ENCODE assay signal across 8 cellular contexts in the genomic region with DNA sequence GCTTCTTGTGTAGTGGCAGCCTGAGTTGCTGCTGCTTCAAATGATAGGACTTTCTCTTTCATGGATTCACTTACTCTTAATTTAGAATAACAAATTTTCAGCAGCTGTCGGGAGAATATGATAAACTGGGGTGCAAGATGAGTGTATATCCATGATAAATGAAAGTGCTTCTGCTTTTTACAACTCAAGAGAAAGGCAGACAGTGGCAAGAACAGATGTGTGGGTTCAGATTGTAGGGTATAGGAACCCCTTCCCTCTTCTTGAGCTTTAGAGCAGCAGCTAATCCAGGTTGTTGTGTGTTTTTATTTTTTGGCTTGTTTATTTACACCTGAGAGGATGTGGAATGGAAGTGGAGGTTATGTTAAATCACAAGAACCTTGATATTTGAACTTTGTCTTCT. TPM values are rescaled to one million over a fixed set of nuclear protein-coding genes. Genes with fewer than 3 reads are reported as not detected.
DNase-seq lines count a peak whose midpoint lies in the region; ATAC-seq and TF ChIP-seq lines count a peak whose summit lies in the region.

No MANE protein-coding gene starts in this region.

- CTCF ChIA-PET in naive thymus-derived CD4-positive, alpha-beta T cell (lab: Charles Lee) = no interaction called here

- DNase-seq in MM.1S (no peak), colonic mucosa (no peak), GM03348 (ENCODE audit: low spot score) (no peak), posterior vena cava (ENCODE audit: low spot score) (no peak), substantia nigra (lab: John Stamatoyannopoulos, UW) (no peak)
- DNase-seq in naive thymus-derived CD4-positive, alpha-beta T cell = no peak

- H3K27me3 Mint-ChIP-seq in naive thymus-derived CD4-positive, alpha-beta T cell = no peaks in the 10 kb centered on the region

- H3K27me3 ChIP-seq in BLaER1 (peaks cover 43% of the 10 kb centered on the region), MM.1S (replicated peaks; ENCODE audit: insufficient read depth, low read length) (no peaks in the 10 kb centered on the region), colonic mucosa (no peaks in the 10 kb centered on the region)
- no peaks in the 10 kb centered on the region for H3K27me3 ChIP-seq in naive thymus-derived CD4-positive, alpha-beta T cell (ENCODE audit: control insufficient read depth in 2 of 2, insufficient read depth in 2 of 2, low read length in 2 of 2)

- no peak for ATAC-seq in naive thymus-derived CD4-positive, alpha-beta T cell
- ATAC-seq in HG02610 (IDR thresholded peaks at IDR 0.05; ENCODE audit: unreplicated experiment) = no peak

- no peak overlapping the region for H2AFZ ChIP-seq in MM.1S (ENCODE audit: low read length)

- peak overlapping the region; percentile 92 to 99 (median 96) for H3K27ac Mint-ChIP-seq in naive thymus-derived CD4-positive, alpha-beta T cell

- no peaks in the 10 kb centered on the region for H3K9me2 ChIP-seq in MM.1S (replicated peaks; ENCODE audit: insufficient read depth, low read length)

- H3K79me2 ChIP-seq in MM.1S (ENCODE audit: low read length) = peaks cover 15% of the 10 kb centered on the region

- peak overlapping the region; percentile 89 to 99 (median 96) for H3K4me3 Mint-ChIP-seq in naive thymus-derived CD4-positive, alpha-beta T cell

- H3K9ac ChIP-seq in BLaER1 (peak overlapping the region; percentile 78), MM.1S (ENCODE audit: low read length) (no peak overlapping the region; the same call in 1 of the 2 replicates), colonic mucosa (ENCODE audit: low read depth in 2 of 2, low read length in 2 of 2) (peak overlapping the region in 1 of 2 donors; percentile 65)

- peaks cover 18 to 74% (median 59%) of the 10 kb centered on the region in 7 donors for H3K4me1 Mint-ChIP-seq in naive thymus-derived CD4-positive, alpha-beta T cell

- H3K4me2 ChIP-seq in BLaER1 (peak overlapping the region; percentile 72), MM.1S (ENCODE audit: low read depth, low read length) (peak overlapping the region; percentile 42)

- H3K9me3 Mint-ChIP-seq in naive thymus-derived CD4-positive, alpha-beta T cell = peaks cover 0 to 3% (median 0%) of the 10 kb centered on the region in 11 donors

- peaks cover 0 to 21% (median 7%) of the 10 kb centered on the region in 5 donors for H3K36me3 Mint-ChIP-seq in naive thymus-derived CD4-positive, alpha-beta T cell

- peaks cover 5% of the 10 kb centered on the region; the same call in 1 of the 2 replicates for H3K9me3 ChIP-seq in BLaER1
- no peaks in the 10 kb centered on the region for H3K9me3 ChIP-seq in MM.1S (replicated peaks; ENCODE audit: insufficient read depth, low read length)
- H3K9me3 ChIP-seq in colonic mucosa = no peaks in the 10 kb centered on the region
- H3K9me3 ChIP-seq in naive thymus-derived CD4-positive, alpha-beta T cell (ENCODE audit: control insufficient read depth in 2 of 3, low read length in 3 of 3) = no peaks in the 10 kb centered on the region

- POLR2A ChIA-PET in naive thymus-derived CD4-positive, alpha-beta T cell (lab: Charles Lee) = interaction anchor here (0.5 to 2.6 kb wide), 3 partner anchors 164 to 394 kb away, joined by 3 to 13 read pairs (median 4); partner anchors contain the start of gene BRWD3

- H3K27ac ChIP-seq in BLaER1 (peak overlapping the region; percentile 74), MM.1S (ENCODE audit: low read length) (no peak overlapping the region), colonic mucosa (peak overlapping the region; percentile 58), substantia nigra (ENCODE audit: low read depth, low read length, poor library complexity, severe bottlenecking) (no peak overlapping the region)
- H3K27ac ChIP-seq in naive thymus-derived CD4-positive, alpha-beta T cell (ENCODE audit: low read depth, low read length) = peak overlapping the region; percentile 87

- H3F3A ChIP-seq in MM.1S (ENCODE audit: insufficient read depth, low read length) = no peaks in the 10 kb centered on the region

- intact Hi-C loops in colonic mucosa (cut with DNase I) (no loop called here), posterior vena cava (cut with DNase I) (loop anchor here in 1 of 2 donors (10.0 kb wide), 1 partner anchor 172 kb away; no protein-coding TSS in a partner anchor)
- intact Hi-C loops in naive thymus-derived CD4-positive, alpha-beta T cell (cut with micrococcal nuclease) = loop anchor here in 1 of 2 donors (1.0 kb wide), 1 partner anchor 394 kb away; the partner anchor contains the start of gene BRWD3

- H3K4me1 ChIP-seq in BLaER1 (no peaks in the 10 kb centered on the region), MM.1S (ENCODE audit: low read length) (no peaks in the 10 kb centered on the region; the same call in 1 of the 2 replicates), colonic mucosa (no peaks in the 10 kb centered on the region)
- peaks cover 0 to 13% of the 10 kb centered on the region in 2 donors for H3K4me1 ChIP-seq in naive thymus-derived CD4-positive, alpha-beta T cell (ENCODE audit: control insufficient read depth in 2 of 2, insufficient read depth in 2 of 2, low read length in 2 of 2)

- TF ChIP-seq CTCF in MM.1S (IDR thresholded peaks at IDR 0.05; ENCODE audit: low read length) (no peak), colonic mucosa (IDR thresholded peaks at IDR 0.05) (no peak)

- no peaks in the 10 kb centered on the region for H3K36me3 ChIP-seq in BLaER1
- H3K36me3 ChIP-seq in MM.1S (replicated peaks; ENCODE audit: insufficient read depth, low read length) = no peaks in the 10 kb centered on the region
- no peaks in the 10 kb centered on the region for H3K36me3 ChIP-seq in colonic mucosa
- H3K36me3 ChIP-seq in naive thymus-derived CD4-positive, alpha-beta T cell (ENCODE audit: control insufficient read depth in 2 of 3, insufficient read depth in 3 of 3, low read length in 3 of 3) = no peaks in the 10 kb centered on the region

- peak overlapping the region; percentile 72 for H3K4me3 ChIP-seq in BLaER1
- H3K4me3 ChIP-seq in MM.1S (ENCODE audit: low read length) = peak overlapping the region; percentile 74
- H3K4me3 ChIP-seq in colonic mucosa = peak overlapping the region; percentile 45
- H3K4me3 ChIP-seq in naive thymus-derived CD4-positive, alpha-beta T cell (ENCODE audit: low read length) = peak overlapping the region; percentile 97

- H4K20me1 ChIP-seq in BLaER1 = 0 out of 2 replicates have a peak, but pooled peaks cover 6% of the 10 kb centered on the region
- no peaks in the 10 kb centered on the region for H4K20me1 ChIP-seq in MM.1S (ENCODE audit: insufficient read depth, low read length)

RNA-seq across cellular contexts. Expression of gene SH3BGRL, which starts 1.1 kb away (rescaled TPM):
- total RNA-seq in colonic mucosa (100 to 1,000 TPM in 1 of 2 donors, 10 to 100 TPM in 1; 27.9 to 105 TPM), posterior vena cava (100 to 1,000 TPM; 170 to 227 TPM)
- total RNA-seq in naive thymus-derived CD4-positive, alpha-beta T cell = 100 to 1,000 TPM in 1 of 5 experiments, 10 to 100 TPM in 4; 66.6 to 140 (median 75.3) TPM
- polyA plus RNA-seq in naive thymus-derived CD4-positive, alpha-beta T cell = 100 to 1,000 TPM; 123 to 175 TPM

RNA-seq across cellular contexts. Expression of gene HMGN5, which starts 1.3 kb away (rescaled TPM):
- total RNA-seq in colonic mucosa = 1 to 10 TPM; 6.1 to 7.5 TPM
- 1 to 10 TPM in 3 of 5 experiments, under 1 TPM in 2; 0.46 to 2.6 (median 1.0) TPM for total RNA-seq in naive thymus-derived CD4-positive, alpha-beta T cell
- 10 to 100 TPM in 1 of 2 donors, 1 to 10 TPM in 1; 6.4 to 11.1 TPM for polyA plus RNA-seq in naive thymus-derived CD4-positive, alpha-beta T cell
- total RNA-seq in posterior vena cava = 1 to 10 TPM; 7.9 to 8.4 TPM

Comparison
In these comparisons a context has a peak if more than half of its experiments do, and no peak if none do; other contexts are left out.
1. H3K27ac ChIP-seq: peak in BLaER1 (single experiment), colonic mucosa (single experiment) and naive thymus-derived CD4-positive, alpha-beta T cell (single experiment); none in MM.1S (single experiment) and substantia nigra (single experiment).
2. H3K4me3 ChIP-seq: peak in every context shown above with its lines; median percentile 97 in naive thymus-derived CD4-positive, alpha-beta T cell; 74 in MM.1S; 72 in BLaER1; 45 in colonic mucosa.